Comparison of ENCODE assay signal across 8 cellular contexts in genomic region chr15:30992465-30992864, GRCh38. TPM values are rescaled to one million over a fixed set of nuclear protein-coding genes. Genes with fewer than 3 reads are reported as not detected.
DNase-seq lines count a peak whose midpoint lies in the region; ATAC-seq and TF ChIP-seq lines count a peak whose summit lies in the region.

No MANE protein-coding gene starts in this region.

- peak overlapping the region; percentile 81; the same call in 1 of the 2 replicates for H3K9ac ChIP-seq in KMS-11

- H3K4me2 ChIP-seq in KMS-11: peak overlapping the region; percentile 53

- peak overlapping the region; percentile 74; the same call in 1 of the 2 replicates for H2AFZ ChIP-seq in KMS-11 (ENCODE audit: low read depth)

- H3K4me1 ChIP-seq in KMS-11 (ENCODE audit: low read depth, poor library complexity, severe bottlenecking): peaks cover 37% of the 10 kb centered on the region

- no peaks in the 10 kb centered on the region for H3K36me3 Mint-ChIP-seq in natural killer cell

- TF ChIP-seq CTCF in C4-2B (conservative IDR thresholded peaks at IDR 0.05) (no peak), KMS-11 (conservative IDR thresholded peaks at IDR 0.05; ENCODE audit: low read depth, low read length) (no peak), natural killer cell (IDR thresholded peaks at IDR 0.05) (no peak)

- peak overlapping the region; percentile 79 for H3K4me3 Mint-ChIP-seq in natural killer cell

- peaks cover 21 to 24% of the 10 kb centered on the region in 2 donors for H3K4me1 Mint-ChIP-seq in natural killer cell

- H4K20me1 ChIP-seq in KMS-11 (ENCODE audit: insufficient read depth): no peaks in the 10 kb centered on the region

- H3K36me3 ChIP-seq in KMS-11 (ENCODE audit: insufficient read depth): no peaks in the 10 kb centered on the region

- intact Hi-C loops in natural killer cell (cut with micrococcal nuclease): loop anchor here (5.0 to 10.0 kb wide), 4 partner anchors 52 to 372 kb away; no protein-coding TSS in a partner anchor

- H3K27ac Mint-ChIP-seq in natural killer cell: peak overlapping the region; percentile 60 to 63

- H3K9me3 Mint-ChIP-seq in natural killer cell: no peaks in the 10 kb centered on the region

- DNase-seq in cerebellar cortex (ENCODE audit: low spot score) (peak; percentile 19), natural killer cell (no peak), iPS-NIHi7 (ENCODE audit: extremely low spot score) (no peak), amniotic stem cell (lab: John Stamatoyannopoulos, UW) (no peak), NCI-H1436 (lab: John Stamatoyannopoulos, UW) (no peak)
- no peak for DNase-seq in stimulated activated CD4-positive, alpha-beta T cell treated with anti-CD3 and anti-CD28 coated beads, Interleukin-12 subunit alpha, Interleukin-12 subunit beta, amount 100 ng/mL, for 4 hours

- H3K27ac ChIP-seq in C4-2B (peak overlapping the region; percentile 84), KMS-11 (peak overlapping the region; percentile 69; the same call in 1 of the 2 replicates)

- no peak overlapping the region for H3K4me3 ChIP-seq in KMS-11 (IDR thresholded peaks at IDR 0.05; ENCODE audit: insufficient read depth, low read depth, low read length)

- no peak for ATAC-seq in natural killer cell

- H3K27me3 ChIP-seq in KMS-11 (ENCODE audit: insufficient read depth, low read depth): no peaks in the 10 kb centered on the region

- peaks cover 31% of the 10 kb centered on the region; the same call in 1 of the 2 replicates for H3K79me2 ChIP-seq in KMS-11 (ENCODE audit: insufficient read depth, low read depth)

- H3K27me3 Mint-ChIP-seq in natural killer cell (ENCODE audit: low read depth in 2 of 2): peaks cover 0 to 2% of the 10 kb centered on the region in 2 donors

RNA-seq across cellular contexts. Expression of gene MTMR10, which starts 1.0 kb away (rescaled TPM):
- 10 to 100 TPM; 46.3 to 64.5 (median 54.2) TPM for total RNA-seq in natural killer cell
